In the genomic region with DNA sequence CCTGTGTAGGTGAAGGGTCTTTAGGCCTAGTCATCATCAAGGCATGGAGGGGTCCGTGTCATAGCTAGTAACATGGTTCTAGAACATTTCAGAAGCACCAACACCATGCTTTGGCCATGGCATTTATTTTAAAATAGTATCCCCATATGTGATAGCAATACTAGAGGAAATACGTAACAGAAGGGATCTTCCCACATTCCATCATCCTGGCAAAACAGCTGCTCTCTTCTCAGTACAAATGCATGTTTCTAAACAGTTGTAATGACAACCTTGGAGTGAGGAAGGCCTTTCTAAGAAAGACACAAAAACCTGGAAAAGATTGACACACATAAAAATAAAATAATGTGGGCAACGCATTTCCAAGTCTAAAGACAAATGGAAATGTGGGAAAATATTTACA, we compare ENCODE assay signal across 15 cellular contexts.
"Had no signal": no experiment of that assay in that cellular context is flagged by ENCODE, and none has a peak within 500 bp of the region (broad histone marks: within the 10 kb centered on the region; RNA-seq: fewer than 3 reads in every experiment).

No MANE protein-coding gene starts in this region.

- H3K36me3 ChIP-seq: gastroesophageal sphincter had no signal

- H3K79me2 ChIP-seq: hepatocyte had no signal

- H3K9me3 ChIP-seq: body of pancreas, gastroesophageal sphincter had no signal

- ATAC-seq: body of pancreas, gastroesophageal sphincter had no signal

- H3K4me1 ChIP-seq: body of pancreas, gastroesophageal sphincter had no signal

- FAIRE-seq: kidney had no signal

- DNase-seq: activated CD4-positive, alpha-beta T cell treated with anti-CD3 and anti-CD28 coated beads for 4 hours; amniotic stem cell; body of pancreas; central memory CD4-positive, alpha-beta T cell; effector CD4-positive, alpha-beta T cell; kidney; posterior cingulate gyrus; SIG-M5; substantia nigra; T-helper 9 cell had no signal

- H3K27ac ChIP-seq: body of pancreas, coronary artery, gastroesophageal sphincter, hepatocyte, VCaP had no signal

- H3K4me3 ChIP-seq: body of pancreas, coronary artery, gastroesophageal sphincter, hepatocyte, skin epidermis had no signal

- H2AFZ ChIP-seq: hepatocyte had no signal

- H3K27me3 ChIP-seq: body of pancreas, gastroesophageal sphincter, hepatocyte had no signal

- H3K4me2 ChIP-seq: hepatocyte had no signal
